Comparison of ENCODE assay signal across 19 cellular contexts in genomic region chr13:111228262-111229144, GRCh38.
DNase-seq lines count a peak whose midpoint lies in the region; FAIRE-seq and TF ChIP-seq lines count a peak whose summit lies in the region.
"Had no signal": no experiment of that assay in that cellular context is flagged by ENCODE, and none has a peak within 500 bp of the region (broad histone marks: within the 10 kb centered on the region; RNA-seq: fewer than 3 reads in every experiment).

No MANE protein-coding gene starts in this region.

- peak overlapping the region in 5 of 10 experiments; percentile 10 to 35 (median 13); a peak in 3 of 20 replicates for H3K4me3 ChIP-seq in BLaER1 treated with 17β-estradiol and CSF1 and Interleukin-3, amounts not matched to agents 10 nM and 100 nM
- H3K4me3 ChIP-seq in epithelial cell of proximal tubule (ENCODE audit: low read depth, low read length) = peak overlapping the region; percentile 36
- no peak overlapping the region for H3K4me3 ChIP-seq in transverse colon
- no peak overlapping the region for H3K4me3 ChIP-seq in mammary epithelial cell (replicated peaks in 1 of 3; ENCODE audit: insufficient read depth in 1 of 3, low read depth in 2 of 3, low read length in 3 of 3)
- H3K4me3 ChIP-seq: right atrium auricular region had no signal

- CTCF ChIA-PET in mammary epithelial cell (lab: Charles Lee; ENCODE audit: low non-redundant PET) = no interaction called here

- TF ChIP-seq EP300 in transverse colon (IDR thresholded peaks at IDR 0.05; ENCODE audit: low read depth) = no peak

- H3K27me3 Mint-ChIP-seq in neural crest cell (ENCODE audit: low read depth) = no peaks in the 10 kb centered on the region
- H3K27me3 Mint-ChIP-seq: naive thymus-derived CD4-positive, alpha-beta T cell had no signal

- 89 to 91% methylated on average over 17 to 27 of the region's 27 CpGs for WGBS in transverse colon (ENCODE audit: low coverage in 1 of 2), 2 donors
- WGBS in mammary epithelial cell (ENCODE audit: low coverage, missing lambda C conversion rate) = 93% methylated on average over 25 of the region's 27 CpGs

- H3K36me3 Mint-ChIP-seq in neural crest cell (ENCODE audit: low read depth) = peaks cover 13% of the 10 kb centered on the region

- no peak for TF ChIP-seq POLR2A in transverse colon (IDR thresholded peaks at IDR 0.05)

- no peaks in the 10 kb centered on the region for H3K9me3 Mint-ChIP-seq in neural crest cell
- H3K9me3 Mint-ChIP-seq: CD8-positive, alpha-beta T cell; naive thymus-derived CD4-positive, alpha-beta T cell; T-helper 2 cell treated with Interferon-gamma antibody and Interleukin-4, amounts not matched to agents 5 μg/mL and 100 μg/mL, for 36 hours had no signal

- in situ Hi-C loops in transverse colon (cut with MboI; ENCODE audit: low pct_ligation_motif_present in 1 of 4, low pct_unique_long_range_greater_than_20kb in 1 of 4, low sequenced_read_pairs in 3 of 4) (loop anchor here in 3 of 4 donors (10.0 to 25.0 kb wide), 4 partner anchors 74 to 316 kb away; partner anchors contain the start of gene ANKRD10 (in 1 of the 3)), mammary epithelial cell (cut with MboI; ENCODE audit: low sequenced_read_pairs in 2 of 2) (loop anchor here in 1 of 2 donors (10.0 kb wide), 1 partner anchor 154 kb away; no protein-coding TSS in a partner anchor)

- H3K79me2 ChIP-seq in mammary epithelial cell (ENCODE audit: insufficient read depth, low read length) = peaks cover 84% of the 10 kb centered on the region

- peaks cover 1% of the 10 kb centered on the region for H3K4me1 Mint-ChIP-seq in neural crest cell

- BruUV-seq in mammary epithelial cell (replicated peaks; lab: Mats Ljungman, UMichigan) = no TSS peak

- H3K27me3 ChIP-seq in BLaER1 treated with 17β-estradiol and CSF1 and Interleukin-3, amounts not matched to agents 10 nM and 100 nM = no peaks in the 10 kb centered on the region
- H3K27me3 ChIP-seq in transverse colon = no peaks in the 10 kb centered on the region
- no peaks in the 10 kb centered on the region for H3K27me3 ChIP-seq in mammary epithelial cell (ENCODE audit: insufficient read depth, low read length)
- H3K27me3 ChIP-seq: right atrium auricular region had no signal

- peak; percentile 94 for FAIRE-seq in RCC 7860 (lab: Jason Lieb, UNC)
- FAIRE-seq: GM12892 had no signal

- no peak overlapping the region for H3K4me3 Mint-ChIP-seq in neural crest cell
- H3K4me3 Mint-ChIP-seq: CD8-positive, alpha-beta T cell; naive thymus-derived CD4-positive, alpha-beta T cell; T-helper 2 cell treated with Interferon-gamma antibody and Interleukin-4, amounts not matched to agents 5 μg/mL and 100 μg/mL, for 36 hours had no signal

- peak overlapping the region in 5 of 11 experiments; percentile 10 to 52 (median 41); a peak in 8 of 22 replicates for H3K27ac ChIP-seq in BLaER1 treated with 17β-estradiol and CSF1 and Interleukin-3, amounts not matched to agents 10 nM and 100 nM
- no peak overlapping the region for H3K27ac ChIP-seq in transverse colon
- H3K27ac ChIP-seq in mammary epithelial cell (ENCODE audit: insufficient read depth, low read depth, low read length) = no peak overlapping the region
- H3K27ac ChIP-seq: epithelial cell of prostate, right atrium auricular region had no signal

- TF ChIP-seq CTCF in epithelial cell of proximal tubule (conservative IDR thresholded peaks at IDR 0.05; ENCODE audit: low read depth, low read length) (no peak), neural crest cell (conservative IDR thresholded peaks at IDR 0.05) (no peak), transverse colon (IDR thresholded peaks at IDR 0.05) (no peak), mammary epithelial cell (conservative IDR thresholded peaks at IDR 0.05 in 1 of 2, IDR thresholded peaks at IDR 0.05 in 1 of 2; ENCODE audit: extremely low read depth in 1 of 2, insufficient read depth in 1 of 2, low read depth in 1 of 2, low read length in 2 of 2) (no peak)

- peak; percentile 94 for DNase-seq in RCC 7860 (ENCODE audit: low spot score)
- peak; percentile 99 for DNase-seq in epithelial cell of proximal tubule (ENCODE audit: low read depth)
- no peak for DNase-seq in neural crest cell (ENCODE audit: low read depth, low spot score)
- no peak for DNase-seq in transverse colon
- no peak for DNase-seq in mammary epithelial cell
- no peak for DNase-seq in UCSD-AML1 (lab: John Stamatoyannopoulos, UW; ENCODE audit: unreplicated experiment)
- DNase-seq in SHP77 (lab: John Stamatoyannopoulos, UW) = no peak
- DNase-seq: activated CD4-positive, alpha-beta T cell treated with anti-CD3 and anti-CD28 coated beads for 4 hours; activated naive CD4-positive, alpha-beta T cell treated with anti-CD3 and anti-CD28 coated beads, Interleukin-2, amount 50 U/mL, for 16 hours; CD8-positive, alpha-beta T cell; left cardiac atrium; naive thymus-derived CD4-positive, alpha-beta T cell; NCI-H2107; Right ventricle myocardium superior had no signal

- peak overlapping the region in 8 of 11 experiments; percentile 6 to 40 (median 29); a peak in 8 of 22 replicates for H3K9ac ChIP-seq in BLaER1 treated with 17β-estradiol and CSF1 and Interleukin-3, amounts not matched to agents 10 nM and 100 nM
- H3K9ac ChIP-seq in mammary epithelial cell (ENCODE audit: insufficient read depth, low read length) = no peak overlapping the region

- no peak overlapping the region for H2AFZ ChIP-seq in mammary epithelial cell (ENCODE audit: low read depth, low read length)

- peak overlapping the region; percentile 67 to 89 (median 79) for H3K4me2 ChIP-seq in BLaER1 treated with 17β-estradiol and CSF1 and Interleukin-3, amounts not matched to agents 10 nM and 100 nM
- H3K4me2 ChIP-seq in mammary epithelial cell (ENCODE audit: insufficient read depth, low read depth, low read length) = no peak overlapping the region

- intact Hi-C loops in transverse colon (cut with DNase I; ENCODE audit: low total_unique reads) (no loop called here), mammary epithelial cell (cut with micrococcal nuclease) (no loop called here)

- dilution Hi-C loops in mammary epithelial cell (cut with HindIII; ENCODE audit: low sequenced_read_pairs) = no loop called here

- H4K20me1 ChIP-seq in BLaER1 treated with 17β-estradiol and CSF1 and Interleukin-3, amounts not matched to agents 10 nM and 100 nM = peaks cover 45 to 97% (median 92%) of the 10 kb centered on the region in 11 experiments; a peak in 21 of 22 replicates
- H4K20me1 ChIP-seq in mammary epithelial cell (ENCODE audit: insufficient read depth, low read length) = no peaks in the 10 kb centered on the region

- 0 out of 22 replicates have a peak, but pooled peaks cover 0 to 3% (median 0%) of the 10 kb centered on the region in 11 experiments for H3K9me3 ChIP-seq in BLaER1 treated with 17β-estradiol and CSF1 and Interleukin-3, amounts not matched to agents 10 nM and 100 nM (replicated peaks in 1 of 11)
- H3K9me3 ChIP-seq in transverse colon (no peaks in the 10 kb centered on the region), mammary epithelial cell (replicated peaks; ENCODE audit: insufficient read depth, low read length) (no peaks in the 10 kb centered on the region)
- H3K9me3 ChIP-seq: right atrium auricular region had no signal

- peaks cover 43 to 80% (median 61%) of the 10 kb centered on the region in 11 experiments for H3K36me3 ChIP-seq in BLaER1 treated with 17β-estradiol and CSF1 and Interleukin-3, amounts not matched to agents 10 nM and 100 nM
- H3K36me3 ChIP-seq in transverse colon (no peaks in the 10 kb centered on the region), mammary epithelial cell (ENCODE audit: insufficient read depth, low read length) (no peaks in the 10 kb centered on the region)
- H3K36me3 ChIP-seq: right atrium auricular region had no signal

- H3K27ac Mint-ChIP-seq in neural crest cell (ENCODE audit: unreplicated experiment) = peak overlapping the region; percentile 60
- H3K27ac Mint-ChIP-seq: CD8-positive, alpha-beta T cell; T-helper 2 cell treated with Interferon-gamma antibody and Interleukin-4, amounts not matched to agents 5 μg/mL and 100 μg/mL, for 36 hours had no signal

- H3K4me1 ChIP-seq in BLaER1 treated with 17β-estradiol and CSF1 and Interleukin-3, amounts not matched to agents 10 nM and 100 nM = peaks cover 45 to 63% (median 56%) of the 10 kb centered on the region in 10 experiments
- H3K4me1 ChIP-seq in transverse colon = peaks cover 0 to 7% (median 2%) of the 10 kb centered on the region in 4 donors
- H3K4me1 ChIP-seq in mammary epithelial cell (ENCODE audit: insufficient read depth, low read length) = no peaks in the 10 kb centered on the region

Comparison
In these comparisons a context has a peak if more than half of its experiments do, and no peak if none do; other contexts are left out.
1. DNase-seq: peak in RCC 7860 (single experiment) and epithelial cell of proximal tubule (single experiment); none in neural crest cell (single experiment), transverse colon (single experiment), mammary epithelial cell (single experiment), UCSD-AML1 (single experiment) and SHP77 (0 of 2).